Comparison of ENCODE assay signal across 11 cellular contexts in genomic region chr7:516216-516605, GRCh38. TPM values are rescaled to one million over a fixed set of nuclear protein-coding genes. Genes with fewer than 3 reads are reported as not detected.
DNase-seq lines count a peak whose midpoint lies in the region; ATAC-seq and TF ChIP-seq lines count a peak whose summit lies in the region.
"Had no signal": no experiment of that assay in that cellular context is flagged by ENCODE, and none has a peak within 500 bp of the region (broad histone marks: within the 10 kb centered on the region; RNA-seq: fewer than 3 reads in every experiment).

No MANE protein-coding gene starts in this region.

- intact Hi-C loops in esophagus muscularis mucosa (cut with DNase I): loop anchor here (5.0 kb wide), 1 partner anchor 256 kb away; no protein-coding TSS in a partner anchor
- intact Hi-C loops in ovary (cut with DNase I): loop anchor here in 2 of 4 donors (5.0 to 10.0 kb wide), 3 partner anchors 151 to 259 kb away; no protein-coding TSS in a partner anchor

- H3K27me3 ChIP-seq in BJ (ENCODE audit: control insufficient read depth, insufficient read depth, low read length): peaks cover 6% of the 10 kb centered on the region
- H3K27me3 ChIP-seq in esophagus muscularis mucosa: peaks cover 0 to 12% (median 0%) of the 10 kb centered on the region in 4 donors
- H3K27me3 ChIP-seq in ovary: peaks cover 2% of the 10 kb centered on the region

- H3K36me3 ChIP-seq in BJ (ENCODE audit: control insufficient read depth, insufficient read depth, low read length): peaks cover 2% of the 10 kb centered on the region; the same call in 1 of the 2 replicates
- peaks cover 0 to 16% (median 12%) of the 10 kb centered on the region in 4 donors for H3K36me3 ChIP-seq in esophagus muscularis mucosa
- H3K36me3 ChIP-seq in ovary: no peaks in the 10 kb centered on the region

- CTCF ChIA-PET in BJ (lab: Yijun Ruan, JAX) (no interaction called here), RWPE1 (lab: Yijun Ruan, JAX) (interaction anchor here (0.7 to 1.0 kb wide), 2 partner anchors 183 to 188 kb away, joined by 3 to 4 read pairs; no protein-coding TSS in a partner anchor)

- DNase-seq in BJ (ENCODE audit: low read depth) (no peak), RWPE1 (ENCODE audit: low spot score) (no peak), esophagus muscularis mucosa (ENCODE audit: extremely low spot score) (no peak), ovary (no peak), NCI-H82 treated with DMSO at 0.1 percent for 48 hours (lab: John Stamatoyannopoulos, UW; ENCODE audit: unreplicated experiment) (no peak), glomerular visceral epithelial cell (ENCODE audit: extremely low spot score) (no peak)
- DNase-seq: NCI-H2029 had no signal

- no peaks in the 10 kb centered on the region for H3K9me3 ChIP-seq in esophagus muscularis mucosa
- H3K9me3 ChIP-seq in ovary: no peaks in the 10 kb centered on the region

- peaks cover 57 to 93% (median 72%) of the 10 kb centered on the region in 4 donors for H3K4me1 ChIP-seq in esophagus muscularis mucosa
- H3K4me1 ChIP-seq in ovary (ENCODE audit: insufficient read depth): peaks cover 10% of the 10 kb centered on the region

- H3K27ac ChIP-seq in RWPE1 (peak overlapping the region; percentile 98), esophagus muscularis mucosa (replicated peaks in 1 of 4) (peak overlapping the region; percentile 90 to 95 (median 94)), ovary (no peak overlapping the region)
- H3K27ac ChIP-seq: SK-N-MC had no signal

- POLR2A ChIA-PET in BJ (lab: Charles Lee): no interaction called here
- POLR2A ChIA-PET in RWPE1 (lab: Yijun Ruan, JAX; ENCODE audit: low non-redundant PET): no interaction called here

- ATAC-seq in GM19452 (IDR thresholded peaks at IDR 0.05; ENCODE audit: unreplicated experiment) (no peak), HG03045 (IDR thresholded peaks at IDR 0.05; ENCODE audit: unreplicated experiment) (no peak)
- ATAC-seq: left colon had no signal

- TF ChIP-seq EP300 in esophagus muscularis mucosa (IDR thresholded peaks at IDR 0.05): no peak
- no peak for TF ChIP-seq EP300 in ovary (IDR thresholded peaks at IDR 0.05)

- H3K4me3 ChIP-seq in BJ (ENCODE audit: low read depth, low read length) (peak overlapping the region; percentile 76; the same call in 1 of the 2 replicates), esophagus muscularis mucosa (peak overlapping the region; percentile 65 to 89 (median 81)), ovary (peak overlapping the region; percentile 46)
- H3K4me3 ChIP-seq: SK-N-MC had no signal

- TF ChIP-seq CTCF in BJ (IDR thresholded peaks at IDR 0.05; ENCODE audit: insufficient read depth, low read depth, low read length) (no peak), RWPE1 (conservative IDR thresholded peaks at IDR 0.05; ENCODE audit: low read depth) (no peak), esophagus muscularis mucosa (IDR thresholded peaks at IDR 0.05) (no peak), ovary (IDR thresholded peaks at IDR 0.05) (no peak)

- no peak for TF ChIP-seq POLR2A in esophagus muscularis mucosa (IDR thresholded peaks at IDR 0.05; ENCODE audit: low read depth)
- no peak for TF ChIP-seq POLR2A in ovary (IDR thresholded peaks at IDR 0.05)

- 34% methylated on average over 13 of the region's 13 CpGs for WGBS in esophagus muscularis mucosa
- 14 to 25% (median 18%) methylated on average over 13 of the region's 13 CpGs for WGBS in ovary, 3 donors

RNA-seq across cellular contexts. Expression of gene PDGFA, which starts 3.4 kb away (rescaled TPM):
- polyA plus RNA-seq in BJ (2011; rRNA removed) (10.0 and 17.4 TPM in 2 replicates), ovary (1 to 10 TPM; 4.5 to 8.7 TPM)
- polyA minus RNA-seq in BJ (2011; rRNA and poly(A)+ RNA removed): 55.6 and 66.4 TPM in 2 replicates
- total RNA-seq in esophagus muscularis mucosa (100 to 1,000 TPM in 2 of 4 donors, 10 to 100 TPM in 2; 88.0 to 184 (median 119) TPM), ovary (10 to 100 TPM in 3 of 7 donors, 1 to 10 TPM in 4; 3.7 to 35.5 (median 9.4) TPM)

Comparison
In these comparisons a context has a peak if more than half of its experiments do, and no peak if none do; other contexts are left out.
1. H3K27ac ChIP-seq: peak in RWPE1 (single experiment) and esophagus muscularis mucosa (4 of 4); none in ovary (0 of 2).
2. Peak in every context shown above with its lines, with median percentiles within 50 percentile points of each other: H3K4me3 ChIP-seq.